ENCODE assay signal across 1 cellular context in the genomic region with DNA sequence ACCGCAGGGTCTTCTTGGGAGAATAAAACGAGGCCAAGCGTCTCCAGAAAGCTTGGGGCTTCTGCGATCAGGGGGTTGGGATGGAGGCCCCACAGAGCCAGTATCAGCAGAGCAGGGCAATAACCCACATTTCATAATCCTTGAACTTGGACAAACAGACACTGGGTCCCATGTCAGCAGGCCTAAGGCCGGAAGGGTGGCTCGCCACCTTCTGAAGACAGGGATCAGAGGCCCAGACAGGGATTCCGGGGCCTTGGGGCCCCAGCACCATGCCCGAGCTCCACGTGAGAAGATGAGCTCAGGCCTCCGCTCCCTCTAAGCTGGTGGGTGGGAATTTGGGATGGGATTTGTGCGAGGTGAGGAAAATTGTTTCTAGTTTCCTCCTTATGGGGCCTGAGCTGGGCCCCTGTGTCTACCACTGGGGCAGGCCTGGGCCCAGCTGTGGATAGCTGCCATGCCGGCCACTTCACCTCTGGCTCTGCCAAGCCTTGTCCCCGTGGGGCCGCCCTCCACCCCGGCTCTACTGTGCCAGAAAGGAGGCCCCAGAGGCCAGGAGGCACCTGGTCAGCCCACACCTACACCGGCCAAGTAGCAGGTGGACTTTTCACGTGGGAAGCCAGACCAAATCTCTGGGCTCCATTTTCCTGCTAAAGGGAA.
TF ChIP-seq lines count a peak whose summit lies in the region.

No MANE protein-coding gene starts in this region.

TF ChIP-seq in IMR-90, 13 proteins besides CTCF, POLR2A, EP300 and RAD21:
- TF ChIP-seq, protein P1, sequence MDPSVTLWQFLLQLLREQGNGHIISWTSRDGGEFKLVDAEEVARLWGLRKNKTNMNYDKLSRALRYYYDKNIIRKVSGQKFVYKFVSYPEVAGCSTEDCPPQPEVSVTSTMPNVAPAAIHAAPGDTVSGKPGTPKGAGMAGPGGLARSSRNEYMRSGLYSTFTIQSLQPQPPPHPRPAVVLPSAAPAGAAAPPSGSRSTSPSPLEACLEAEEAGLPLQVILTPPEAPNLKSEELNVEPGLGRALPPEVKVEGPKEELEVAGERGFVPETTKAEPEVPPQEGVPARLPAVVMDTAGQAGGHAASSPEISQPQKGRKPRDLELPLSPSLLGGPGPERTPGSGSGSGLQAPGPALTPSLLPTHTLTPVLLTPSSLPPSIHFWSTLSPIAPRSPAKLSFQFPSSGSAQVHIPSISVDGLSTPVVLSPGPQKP (IDR thresholded peaks at IDR 0.05; ENCODE audit: borderline replicate concordance, low read depth, low read length), result no peak
- TF ChIP-seq CEBPB (IDR thresholded peaks at IDR 0.05; ENCODE audit: low read depth, low read length) (no peak), SMC3 (IDR thresholded peaks at IDR 0.05; ENCODE audit: low read depth, low read length) (no peak), BHLHE40 (IDR thresholded peaks at IDR 0.05; ENCODE audit: low read depth, low read length) (no peak), RFX5 (IDR thresholded peaks at IDR 0.05; ENCODE audit: low read depth, low read length) (no peak), RCOR1 (IDR thresholded peaks at IDR 0.05; ENCODE audit: insufficient replicate concordance, low read length) (no peak), MXI1 (IDR thresholded peaks at IDR 0.05; ENCODE audit: borderline replicate concordance, low read depth, low read length) (no peak), MAZ (IDR thresholded peaks at IDR 0.05; ENCODE audit: borderline replicate concordance, low read depth, low read length) (no peak), CHD1 (IDR thresholded peaks at IDR 0.05; ENCODE audit: low read depth, low read length) (no peak), MAFK (IDR thresholded peaks at IDR 0.05; ENCODE audit: low read depth, low read length) (no peak), FOS (IDR thresholded peaks at IDR 0.05; ENCODE audit: low read depth, low read length) (no peak)
- TF ChIP-seq, protein P2, sequence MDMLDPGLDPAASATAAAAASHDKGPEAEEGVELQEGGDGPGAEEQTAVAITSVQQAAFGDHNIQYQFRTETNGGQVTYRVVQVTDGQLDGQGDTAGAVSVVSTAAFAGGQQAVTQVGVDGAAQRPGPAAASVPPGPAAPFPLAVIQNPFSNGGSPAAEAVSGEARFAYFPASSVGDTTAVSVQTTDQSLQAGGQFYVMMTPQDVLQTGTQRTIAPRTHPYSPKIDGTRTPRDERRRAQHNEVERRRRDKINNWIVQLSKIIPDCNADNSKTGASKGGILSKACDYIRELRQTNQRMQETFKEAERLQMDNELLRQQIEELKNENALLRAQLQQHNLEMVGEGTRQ (IDR thresholded peaks at IDR 0.05; ENCODE audit: low read depth, low read length), result no peak
TF ChIP-seq in IMR-90: peak in this region for 0.
